Comparison of ENCODE assay signal across 2 cellular contexts in the genomic region with DNA sequence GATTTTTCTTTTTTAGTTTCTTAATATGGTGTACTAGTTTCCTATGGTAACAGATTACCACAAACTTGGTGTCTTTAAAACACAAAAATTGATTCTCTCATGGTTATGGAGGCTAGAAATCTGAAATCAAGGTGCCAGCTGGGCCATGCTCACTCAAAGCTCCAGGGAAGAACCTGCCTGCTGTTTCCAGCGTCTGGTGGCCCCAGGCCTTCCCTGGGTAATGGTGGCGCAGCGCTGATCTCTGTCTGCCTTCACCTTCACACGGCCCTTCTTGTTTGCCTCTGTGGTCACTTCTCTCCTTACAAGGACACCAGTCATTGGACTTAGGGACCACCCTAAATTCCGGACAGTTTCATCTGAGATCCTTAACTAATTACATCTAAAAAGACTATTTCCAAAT.
TF ChIP-seq lines count a peak whose summit lies in the region.

No MANE protein-coding gene starts in this region.

TF ChIP-seq in A549, 52 proteins besides CTCF, POLR2A, EP300 and RAD21:
- TF ChIP-seq TFCP2L1 (CRISPR knock-in tag; IDR thresholded peaks at IDR 0.05) (no peak), NPAS2 (CRISPR knock-in tag; IDR thresholded peaks at IDR 0.05; ENCODE audit: borderline replicate concordance) (no peak), POLR2AphosphoS2 (conservative IDR thresholded peaks at IDR 0.05; ENCODE audit: low read length) (no peak), PBX3 (IDR thresholded peaks at IDR 0.05) (no peak), RCOR1 (IDR thresholded peaks at IDR 0.05; ENCODE audit: low read depth, low read length) (no peak), E2F6 (IDR thresholded peaks at IDR 0.05; ENCODE audit: borderline replicate concordance, low read depth) (no peak), ZC3H11A (IDR thresholded peaks at IDR 0.05) (no peak), SREBF2 (IDR thresholded peaks at IDR 0.05) (no peak), NR3C1 (IDR thresholded peaks at IDR 0.05) (no peak)
- TF ChIP-seq, protein P1, sequence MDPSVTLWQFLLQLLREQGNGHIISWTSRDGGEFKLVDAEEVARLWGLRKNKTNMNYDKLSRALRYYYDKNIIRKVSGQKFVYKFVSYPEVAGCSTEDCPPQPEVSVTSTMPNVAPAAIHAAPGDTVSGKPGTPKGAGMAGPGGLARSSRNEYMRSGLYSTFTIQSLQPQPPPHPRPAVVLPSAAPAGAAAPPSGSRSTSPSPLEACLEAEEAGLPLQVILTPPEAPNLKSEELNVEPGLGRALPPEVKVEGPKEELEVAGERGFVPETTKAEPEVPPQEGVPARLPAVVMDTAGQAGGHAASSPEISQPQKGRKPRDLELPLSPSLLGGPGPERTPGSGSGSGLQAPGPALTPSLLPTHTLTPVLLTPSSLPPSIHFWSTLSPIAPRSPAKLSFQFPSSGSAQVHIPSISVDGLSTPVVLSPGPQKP (IDR thresholded peaks at IDR 0.05; ENCODE audit: low read depth, low read length), result no peak
- TF ChIP-seq, protein P2, sequence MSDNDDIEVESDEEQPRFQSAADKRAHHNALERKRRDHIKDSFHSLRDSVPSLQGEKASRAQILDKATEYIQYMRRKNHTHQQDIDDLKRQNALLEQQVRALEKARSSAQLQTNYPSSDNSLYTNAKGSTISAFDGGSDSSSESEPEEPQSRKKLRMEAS (IDR thresholded peaks at IDR 0.05), result no peak
- TF ChIP-seq, protein P3, sequence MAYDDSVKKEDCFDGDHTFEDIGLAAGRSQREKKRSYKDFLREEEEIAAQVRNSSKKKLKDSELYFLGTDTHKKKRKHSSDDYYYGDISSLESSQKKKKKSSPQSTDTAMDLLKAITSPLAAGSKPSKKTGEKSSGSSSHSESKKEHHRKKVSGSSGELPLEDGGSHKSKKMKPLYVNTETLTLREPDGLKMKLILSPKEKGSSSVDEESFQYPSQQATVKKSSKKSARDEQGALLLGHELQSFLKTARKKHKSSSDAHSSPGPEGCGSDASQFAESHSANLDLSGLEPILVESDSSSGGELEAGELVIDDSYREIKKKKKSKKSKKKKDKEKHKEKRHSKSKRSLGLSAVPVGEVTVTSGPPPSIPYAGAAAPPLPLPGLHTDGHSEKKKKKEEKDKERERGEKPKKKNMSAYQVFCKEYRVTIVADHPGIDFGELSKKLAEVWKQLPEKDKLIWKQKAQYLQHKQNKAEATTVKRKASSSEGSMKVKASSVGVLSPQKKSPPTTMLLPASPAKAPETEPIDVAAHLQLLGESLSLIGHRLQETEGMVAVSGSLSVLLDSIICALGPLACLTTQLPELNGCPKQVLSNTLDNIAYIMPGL (CRISPR knock-in tag; IDR thresholded peaks at IDR 0.05; ENCODE audit: borderline replicate concordance), result no peak

TF ChIP-seq in H1, 55 proteins besides CTCF, POLR2A, EP300 and RAD21:
- TF ChIP-seq SAP30 (IDR thresholded peaks at IDR 0.05; ENCODE audit: insufficient read depth, insufficient replicate concordance, low read length), result no peak
- no peak for TF ChIP-seq TAF7 (optimal IDR thresholded peaks at IDR 0.05; ENCODE audit: borderline replicate concordance, low read depth, low read length)
- no peak for TF ChIP-seq EZH2 (IDR thresholded peaks at IDR 0.05; ENCODE audit: low read depth, low read length, severe bottlenecking)
- TF ChIP-seq BACH1 (IDR thresholded peaks at IDR 0.05; ENCODE audit: low read length), result no peak
- TF ChIP-seq RXRA (IDR thresholded peaks at IDR 0.05; ENCODE audit: insufficient read depth, low read depth, low read length), result no peak
- no peak for TF ChIP-seq CTBP2 (IDR thresholded peaks at IDR 0.05; ENCODE audit: borderline replicate concordance, insufficient read depth, insufficient read length, low read length)
- no peak for TF ChIP-seq NRF1 (IDR thresholded peaks at IDR 0.05; ENCODE audit: low read depth, low read length)
- TF ChIP-seq MAFK (IDR thresholded peaks at IDR 0.05; ENCODE audit: low read depth, low read length), result no peak
- no peak for TF ChIP-seq SP1 (IDR thresholded peaks at IDR 0.05; ENCODE audit: low read depth, low read length)
- TF ChIP-seq SIRT6 (IDR thresholded peaks at IDR 0.05; ENCODE audit: low read length), result no peak
- TF ChIP-seq HDAC2 (IDR thresholded peaks at IDR 0.05; ENCODE audit: borderline replicate concordance in 1 of 2, low read depth in 2 of 2, low read length in 2 of 2), result no peak
- TF ChIP-seq CBX8 (IDR thresholded peaks at IDR 0.05; ENCODE audit: borderline replicate concordance, low read depth, low read length), result no peak
- TF ChIP-seq POLR2AphosphoS5 (IDR thresholded peaks at IDR 0.05; ENCODE audit: low read depth, low read length), result no peak
- no peak for TF ChIP-seq GABPA (IDR thresholded peaks at IDR 0.05; ENCODE audit: borderline replicate concordance, insufficient read depth, low read length)
- TF ChIP-seq RNF2 (IDR thresholded peaks at IDR 0.05; ENCODE audit: borderline replicate concordance, low read depth, low read length, missing control alignments, poor library complexity, severe bottlenecking), result no peak
- TF ChIP-seq PHF8 (conservative IDR thresholded peaks at IDR 0.05; ENCODE audit: low read depth, low read length), result no peak
- no peak for TF ChIP-seq TBP (IDR thresholded peaks at IDR 0.05; ENCODE audit: low read depth, low read length)
- no peak for TF ChIP-seq HDAC6 (IDR thresholded peaks at IDR 0.05; ENCODE audit: low read depth, low read length)
